In genomic region chr11:92594251-92594650, GRCh38 we compare ENCODE assay signal across 21 cellular contexts.
"Had no signal": no experiment of that assay in that cellular context is flagged by ENCODE, and none has a peak within 500 bp of the region (broad histone marks: within the 10 kb centered on the region; RNA-seq: fewer than 3 reads in every experiment).

No MANE protein-coding gene starts in this region.

- DNase-seq: dermis blood vessel endothelial cell; dorsolateral prefrontal cortex; effector CD4-positive, alpha-beta T cell; effector memory CD4-positive, alpha-beta T cell; erythroblast; esophagus squamous epithelium; foreskin fibroblast; foreskin melanocyte; gastrocnemius medialis; glutamatergic neuron; head of caudate nucleus; heart right ventricle; hippocampal formation; left cardiac atrium; left lung; left ventricle myocardium superior; lower lobe of right lung; mesenchymal stem cell; mucosa of descending colon had no signal

- H3K36me3 Mint-ChIP-seq: mesothelial cell of epicardium had no signal

- H3K4me3 ChIP-seq: coronary artery, dorsolateral prefrontal cortex, esophagus squamous epithelium, gastrocnemius medialis, heart right ventricle, left lung, lower lobe of right lung, mucosa of descending colon had no signal

- H3K4me3 Mint-ChIP-seq: mesothelial cell of epicardium had no signal

- H3K27ac Mint-ChIP-seq: mesothelial cell of epicardium had no signal
